ENCODE assay signal across 25 cellular contexts in genomic region chr1:58905628-58906256, GRCh38.
DNase-seq lines count a peak whose midpoint lies in the region; ATAC-seq and TF ChIP-seq lines count a peak whose summit lies in the region.
"Had no signal": no experiment of that assay in that cellular context is flagged by ENCODE, and none has a peak within 500 bp of the region (broad histone marks: within the 10 kb centered on the region; RNA-seq: fewer than 3 reads in every experiment).

No MANE protein-coding gene starts in this region.

- no peaks in the 10 kb centered on the region for H3K79me2 ChIP-seq in SK-N-SH (ENCODE audit: insufficient read depth)

- no peak overlapping the region for H3K9ac ChIP-seq in SK-N-SH

- no peak overlapping the region for H3K4me2 ChIP-seq in SK-N-SH
- H3K4me2 ChIP-seq: A549 had no signal

- no peak for TF ChIP-seq RAD21 in SK-N-SH (IDR thresholded peaks at IDR 0.05; ENCODE audit: low read length)

- CTCF ChIA-PET in SK-N-SH (lab: Yijun Ruan, JAX) = interaction anchor here (1.5 kb wide), 1 partner anchor 11 kb away, joined by 3 read pairs; no protein-coding TSS in a partner anchor
- CTCF ChIA-PET in activated naive CD4-positive, alpha-beta T cell treated with anti-CD3 and anti-CD28 coated beads for 36 hours (lab: Charles Lee) = interaction anchor here (1.0 kb wide), 1 partner anchor 20 kb away, joined by 3 read pairs; no protein-coding TSS in a partner anchor

- H2AFZ ChIP-seq in SK-N-SH (ENCODE audit: low read depth) = peak overlapping the region; percentile 12; the same call in 1 of the 2 replicates

- H3K36me3 ChIP-seq in SK-N-SH (replicated peaks in 1 of 2; ENCODE audit: control insufficient read depth in 1 of 2, insufficient read depth in 2 of 2, low read length in 1 of 2) (no peaks in the 10 kb centered on the region), gastrocnemius medialis (no peaks in the 10 kb centered on the region)
- H3K36me3 ChIP-seq: Peyer's patch, SJSA1, stomach had no signal

- no peak overlapping the region for H3K4me3 Mint-ChIP-seq in activated naive CD4-positive, alpha-beta T cell treated with anti-CD3 and anti-CD28 coated beads for 36 hours

- H3K4me1 Mint-ChIP-seq in activated naive CD4-positive, alpha-beta T cell treated with anti-CD3 and anti-CD28 coated beads for 36 hours (ENCODE audit: low read depth) = peaks cover 8% of the 10 kb centered on the region

- H3K27me3 Mint-ChIP-seq in activated naive CD4-positive, alpha-beta T cell treated with anti-CD3 and anti-CD28 coated beads for 36 hours (ENCODE audit: low read depth) = no peaks in the 10 kb centered on the region
- H3K27me3 Mint-ChIP-seq: activated naive CD8-positive, alpha-beta T cell treated with anti-CD3 and anti-CD28 coated beads, Interleukin-2, amount 50 U/mL, for 24 hours; B cell had no signal

- no peak for TF ChIP-seq EP300 in SK-N-SH (IDR thresholded peaks at IDR 0.05; ENCODE audit: borderline replicate concordance in 1 of 2, low read depth in 1 of 2, low read length in 1 of 2)

- ATAC-seq in SK-N-SH treated with all-trans-retinoic acid at 6 μM for 48 hours (no peak), gastrocnemius medialis (no peak)
- ATAC-seq: A549; activated naive CD8-positive, alpha-beta T cell treated with anti-CD3 and anti-CD28 coated beads, Interleukin-2, amount 50 U/mL, for 24 hours; GM12878 had no signal

- H3K9me2 ChIP-seq in SK-N-SH = no peaks in the 10 kb centered on the region

- TF ChIP-seq CTCF in SK-N-SH (IDR thresholded peaks at IDR 0.05) = no peak
- TF ChIP-seq CTCF in gastrocnemius medialis (IDR thresholded peaks at IDR 0.05 in 4 of 5, conservative IDR thresholded peaks at IDR 0.05 in 1 of 5) = no peak

- H4K20me1 ChIP-seq in SK-N-SH (ENCODE audit: insufficient read depth) = no peaks in the 10 kb centered on the region

- DNase-seq in SK-N-SH (no peak), NCI-H2227 treated with DMSO at 0.1 percent for 48 hours (lab: John Stamatoyannopoulos, UW) (peak; percentile 49), erythroblast (lab: John Stamatoyannopoulos, UW) (peak; percentile 13 to 22), gastrocnemius medialis (no peak), superior temporal gyrus (ENCODE audit: extremely low spot score) (no peak), GOT3 (lab: John Stamatoyannopoulos, UW) (no peak)
- no peak for DNase-seq in activated naive CD4-positive, alpha-beta T cell treated with anti-CD3 and anti-CD28 coated beads for 36 hours
- DNase-seq: activated CD4-positive, alpha-beta T cell treated with anti-CD3 and anti-CD28 coated beads for 48 hours; activated effector memory CD4-positive, alpha-beta T cell treated with Interleukin-2 at 50 U/mL for 16 hours; activated naive CD8-positive, alpha-beta T cell treated with anti-CD3 and anti-CD28 coated beads, Interleukin-2, amount 50 U/mL, for 24 hours; COR-L47; DND-41; effector CD4-positive, alpha-beta T cell; hippocampal formation; Peyer's patch; stimulated activated CD4-positive, alpha-beta T cell treated with anti-CD3 and anti-CD28 coated beads, Interleukin-12 subunit alpha, Interleukin-12 subunit beta, amount 100 ng/mL, for 4 hours; stimulated activated CD4-positive, alpha-beta T cell treated with anti-CD3 and anti-CD28 coated beads, Interleukin-4, amount 100 ng/mL, for 4 hours; stomach; T-helper 2 cell; trophoblast cell had no signal

- intact Hi-C loops in gastrocnemius medialis (cut with DNase I; ENCODE audit: low total_unique reads) = loop anchor here (2.0 kb wide), 1 partner anchor 391 kb away; the partner anchor contains the start of gene FGGY
- intact Hi-C loops in activated naive CD4-positive, alpha-beta T cell treated with anti-CD3 and anti-CD28 coated beads for 36 hours (cut with micrococcal nuclease) = loop anchor here (10.0 kb wide), 2 partner anchors 789 to 909 kb away; partner anchors contain the start of gene HOOK1

- peaks cover 45% of the 10 kb centered on the region for H3F3A ChIP-seq in SK-N-SH (replicated peaks; ENCODE audit: insufficient read depth)

- WGBS in SK-N-SH (ENCODE audit: low lambda C conversion rate) = 89% methylated on average over 3 of the region's 3 CpGs

- no peak overlapping the region for H3K27ac ChIP-seq in SK-N-SH (ENCODE audit: low read depth in 2 of 2, low read length in 1 of 2)
- H3K27ac ChIP-seq in gastrocnemius medialis = peak overlapping the region; percentile 1 to 100 (median 94)
- H3K27ac ChIP-seq: Peyer's patch, SJSA1 had no signal

- in situ Hi-C loops in gastrocnemius medialis (cut with MboI; ENCODE audit: low sequenced_read_pairs in 4 of 4) = loop anchor here in 3 of 4 donors (10.0 kb wide), 2 partner anchors 121 to 389 kb away; partner anchors contain the start of genes JUN (in 2 of the 3) and FGGY (in 1 of the 3)

- POLR2A ChIA-PET in SK-N-SH (lab: Yijun Ruan, JAX) = no interaction called here

- no peaks in the 10 kb centered on the region for H3K36me3 Mint-ChIP-seq in activated naive CD4-positive, alpha-beta T cell treated with anti-CD3 and anti-CD28 coated beads for 36 hours (ENCODE audit: low read depth)

- TF ChIP-seq POLR2A in erythroblast (IDR thresholded peaks at IDR 0.05; ENCODE audit: low read length) (no peak), gastrocnemius medialis (IDR thresholded peaks at IDR 0.05) (no peak)

- H3K27me3 ChIP-seq in SK-N-SH (ENCODE audit: insufficient read depth) (no peaks in the 10 kb centered on the region), gastrocnemius medialis (no peaks in the 10 kb centered on the region)
- H3K27me3 ChIP-seq: Peyer's patch, SJSA1, stomach had no signal

- no peak overlapping the region for H3K27ac Mint-ChIP-seq in activated naive CD4-positive, alpha-beta T cell treated with anti-CD3 and anti-CD28 coated beads for 36 hours

- no peaks in the 10 kb centered on the region for H3K9me3 ChIP-seq in SK-N-SH
- H3K9me3 ChIP-seq in gastrocnemius medialis = no peaks in the 10 kb centered on the region
- H3K9me3 ChIP-seq: A549, Peyer's patch, SJSA1, stomach had no signal

- H3K4me1 ChIP-seq in SK-N-SH (ENCODE audit: control insufficient read depth in 1 of 2, insufficient read depth in 2 of 2, low read depth in 1 of 2, low read length in 1 of 2) (peaks cover 6 to 32% of the 10 kb centered on the region in 2 experiments; a peak in 3 of 4 replicates), gastrocnemius medialis (peaks cover 37 to 39% of the 10 kb centered on the region in 2 donors)

- H3K9me3 Mint-ChIP-seq in activated naive CD4-positive, alpha-beta T cell treated with anti-CD3 and anti-CD28 coated beads for 36 hours = no peaks in the 10 kb centered on the region
- H3K9me3 Mint-ChIP-seq: activated naive CD8-positive, alpha-beta T cell treated with anti-CD3 and anti-CD28 coated beads, Interleukin-2, amount 50 U/mL, for 24 hours had no signal

- H3K4me3 ChIP-seq in SK-N-SH (ENCODE audit: low read depth in 2 of 2, low read length in 1 of 2) (no peak overlapping the region), gastrocnemius medialis (no peak overlapping the region)
- H3K4me3 ChIP-seq: A549, GM12878, Peyer's patch, SJSA1, stomach had no signal

TF ChIP-seq in SK-N-SH, 30 proteins besides CTCF, POLR2A, EP300 and RAD21:
- TF ChIP-seq GABPA (IDR thresholded peaks at IDR 0.05; ENCODE audit: low read depth) = no peak
- TF ChIP-seq NFIC (IDR thresholded peaks at IDR 0.05; ENCODE audit: borderline replicate concordance) = peak; percentile 75

TF ChIP-seq in SK-N-SH treated with all-trans-retinoic acid at 6 μM for 48 hours, 23 proteins besides CTCF, POLR2A, EP300 and RAD21:
- TF ChIP-seq POU6F1 (CRISPR knock-in tag; IDR thresholded peaks at IDR 0.05; ENCODE audit: borderline replicate concordance, low read depth) (no peak), ZFP3 (CRISPR knock-in tag; IDR thresholded peaks at IDR 0.05) (no peak)

Comparison
In these comparisons a context has a peak if more than half of its experiments do, and no peak if none do; other contexts are left out.
1. DNase-seq: peak in NCI-H2227 treated with DMSO at 0.1 percent for 48 hours (single experiment) and erythroblast (2 of 2); none in SK-N-SH (single experiment), gastrocnemius medialis (0 of 2), superior temporal gyrus (single experiment), GOT3 (single experiment) and activated naive CD4-positive, alpha-beta T cell treated with anti-CD3 and anti-CD28 coated beads for 36 hours (single experiment).
2. H3K27ac ChIP-seq: peak in gastrocnemius medialis (4 of 4); none in SK-N-SH (0 of 2).